Comparison of ENCODE assay signal across 19 cellular contexts in genomic region chr2:12441750-12442626, GRCh38.
DNase-seq lines count a peak whose midpoint lies in the region; ATAC-seq, FAIRE-seq and TF ChIP-seq lines count a peak whose summit lies in the region.
"Had no signal": no experiment of that assay in that cellular context is flagged by ENCODE, and none has a peak within 500 bp of the region (broad histone marks: within the 10 kb centered on the region; RNA-seq: fewer than 3 reads in every experiment).

No MANE protein-coding gene starts in this region.

- dilution Hi-C loops in keratinocyte (cut with MboI; ENCODE audit: extremely low pct_ligation_motif_present, low sequenced_read_pairs) = no loop called here

- H3K79me2 ChIP-seq in keratinocyte (ENCODE audit: control insufficient read depth, insufficient read depth, low read length) = no peaks in the 10 kb centered on the region

- TF ChIP-seq CTCF in BE2C (IDR thresholded peaks at IDR 0.05; ENCODE audit: low read depth, low read length) (no peak), keratinocyte (optimal IDR thresholded peaks at IDR 0.05 in 1 of 3, IDR thresholded peaks at IDR 0.05 in 1 of 3, conservative IDR thresholded peaks at IDR 0.05 in 1 of 3; ENCODE audit: extremely low read depth in 1 of 3, insufficient read depth in 2 of 3, low read length in 3 of 3) (no peak), mesothelial cell of epicardium (IDR thresholded peaks at IDR 0.05; ENCODE audit: unreplicated experiment) (no peak)

- H3K4me3 Mint-ChIP-seq in T-cell (peak overlapping the region in 1 of 3 donors; percentile 18), mesothelial cell of epicardium (no peak overlapping the region)
- H3K4me3 Mint-ChIP-seq: activated naive CD8-positive, alpha-beta T cell had no signal

- no peak overlapping the region for H3K9ac ChIP-seq in HUES48 (ENCODE audit: low read depth, low read length)
- H3K9ac ChIP-seq in keratinocyte (ENCODE audit: control insufficient read depth, extremely low read depth, insufficient read depth, low read length) = no peak overlapping the region

- H3K9me3 ChIP-seq in BE2C = no peaks in the 10 kb centered on the region
- H3K9me3 ChIP-seq in HUES48 (ENCODE audit: control insufficient read depth, insufficient read depth, low read length) = 0 out of 2 replicates have a peak, but pooled peaks cover 4% of the 10 kb centered on the region
- no peaks in the 10 kb centered on the region for H3K9me3 ChIP-seq in keratinocyte (ENCODE audit: control insufficient read depth, low read depth, low read length)
- H3K9me3 ChIP-seq: neutrophil, tibial nerve had no signal

- H3K36me3 ChIP-seq in BE2C (no peaks in the 10 kb centered on the region), HUES48 (ENCODE audit: control insufficient read depth, insufficient read depth, low read length) (no peaks in the 10 kb centered on the region), keratinocyte (ENCODE audit: control insufficient read depth in 2 of 2, extremely low read depth in 1 of 2, insufficient read depth in 2 of 2, low read length in 2 of 2) (no peaks in the 10 kb centered on the region)
- H3K36me3 ChIP-seq: cardiac muscle cell, neutrophil, tibial nerve had no signal

- POLR2A ChIA-PET in T-cell (lab: Charles Lee) = interaction anchor here (0.5 to 0.7 kb wide), 3 partner anchors 60 to 303 kb away, joined by 3 to 8 read pairs (median 3); no protein-coding TSS in a partner anchor

- no peaks in the 10 kb centered on the region for H3K9me3 Mint-ChIP-seq in T-cell
- H3K9me3 Mint-ChIP-seq in mesothelial cell of epicardium = no peaks in the 10 kb centered on the region

- H3K4me3 ChIP-seq in BE2C (ENCODE audit: low read depth, low read length) = no peak overlapping the region
- no peak overlapping the region for H3K4me3 ChIP-seq in HUES48 (ENCODE audit: low read depth, low read length)
- H3K4me3 ChIP-seq in keratinocyte (ENCODE audit: control insufficient read depth in 2 of 3, extremely low read depth in 1 of 3, insufficient read depth in 2 of 3, low read depth in 1 of 3, low read length in 3 of 3) = no peak overlapping the region
- H3K4me3 ChIP-seq: cardiac muscle cell, tibial nerve had no signal

- H3K27ac ChIP-seq in HUES48 (ENCODE audit: low read depth, low read length) = peak overlapping the region; percentile 50
- H3K27ac ChIP-seq in keratinocyte (ENCODE audit: control insufficient read depth, insufficient read depth, low read length) = no peak overlapping the region
- H3K27ac ChIP-seq: cardiac muscle cell, neutrophil, tibial nerve had no signal

- ATAC-seq in T-cell (replicated peaks in 1 of 4) = peak in 1 of 4 experiments; percentile 42

- FAIRE-seq in keratinocyte (lab: Jason Lieb, UNC) = peak; percentile 51
- FAIRE-seq: frontal cortex, GM18507, HTR-8/SVneo had no signal

- H3K27me3 ChIP-seq in BE2C = no peaks in the 10 kb centered on the region
- no peaks in the 10 kb centered on the region for H3K27me3 ChIP-seq in HUES48 (ENCODE audit: control insufficient read depth, insufficient read depth, low read length)
- H3K27me3 ChIP-seq in keratinocyte (ENCODE audit: control insufficient read depth, extremely low read depth, insufficient read depth, low read length) = no peaks in the 10 kb centered on the region
- H3K27me3 ChIP-seq: cardiac muscle cell, neutrophil, tibial nerve had no signal

- no peaks in the 10 kb centered on the region for H3K9me1 ChIP-seq in keratinocyte (ENCODE audit: control insufficient read depth, extremely low read depth, insufficient read depth, low read length)

- H2AFZ ChIP-seq in keratinocyte (ENCODE audit: control insufficient read depth, low read length) = no peak overlapping the region

- peak; percentile 39 for DNase-seq in BE2C
- no peak for DNase-seq in T-cell
- no peak for DNase-seq in keratinocyte (ENCODE audit: low read depth, low spot score)
- DNase-seq in amygdala (lab: John Stamatoyannopoulos, UW) = no peak
- DNase-seq in mesothelial cell of epicardium (ENCODE audit: low spot score in 2 of 2, unreplicated experiment in 2 of 2) = no peak
- DNase-seq in activated effector memory CD4-positive, alpha-beta T cell treated with anti-CD3 and anti-CD28 coated beads, Interleukin-2, amount 50 U/mL, for 16 hours = no peak
- DNase-seq in DMS53 (lab: John Stamatoyannopoulos, UW) = no peak
- DNase-seq: NCI-H1105 treated with DMSO at 0.1 percent for 48 hours; NK-92 treated with Interleukin-12 subunit alpha and Interleukin-12 subunit beta, amount 100 ng/mL, for 24 hours; SHP77 treated with DMSO at 0.1 percent for 48 hours; stimulated activated CD4-positive, alpha-beta T cell treated with anti-CD3 and anti-CD28 coated beads, Interleukin-4, amount 100 ng/mL, for 24 hours had no signal

- H3K36me3 Mint-ChIP-seq in T-cell (no peaks in the 10 kb centered on the region), mesothelial cell of epicardium (no peaks in the 10 kb centered on the region)
- H3K36me3 Mint-ChIP-seq: activated naive CD8-positive, alpha-beta T cell had no signal

- H3K4me1 Mint-ChIP-seq in T-cell (peaks cover 21 to 42% (median 30%) of the 10 kb centered on the region in 3 donors), mesothelial cell of epicardium (no peaks in the 10 kb centered on the region)

- H3K27ac Mint-ChIP-seq in T-cell = peak overlapping the region; percentile 74 to 81
- H3K27ac Mint-ChIP-seq in mesothelial cell of epicardium = no peak overlapping the region
- H3K27ac Mint-ChIP-seq: activated naive CD8-positive, alpha-beta T cell had no signal

- H3K4me1 ChIP-seq in BE2C (peaks cover 33% of the 10 kb centered on the region), HUES48 (ENCODE audit: control insufficient read depth, insufficient read depth, low read length) (peaks cover 10% of the 10 kb centered on the region; the same call in 1 of the 2 replicates), keratinocyte (ENCODE audit: control insufficient read depth, extremely low read depth, insufficient read depth, low read length) (no peaks in the 10 kb centered on the region)
- H3K4me1 ChIP-seq: tibial nerve had no signal

- H3K27me3 Mint-ChIP-seq in T-cell (no peaks in the 10 kb centered on the region), mesothelial cell of epicardium (ENCODE audit: low read depth) (no peaks in the 10 kb centered on the region)
- H3K27me3 Mint-ChIP-seq: activated naive CD8-positive, alpha-beta T cell had no signal

- no peaks in the 10 kb centered on the region for H4K20me1 ChIP-seq in keratinocyte (ENCODE audit: control insufficient read depth, extremely low read depth, insufficient read depth, low read length)

- CTCF ChIA-PET in T-cell (lab: Charles Lee) = interaction anchor here in 1 of 2 donors (0.7 kb wide), 1 partner anchor 1259 kb away, joined by 3 read pairs; no protein-coding TSS in a partner anchor

- no peak overlapping the region for H3K4me2 ChIP-seq in keratinocyte (ENCODE audit: control insufficient read depth, extremely low read depth, insufficient read depth, low read depth, low read length)
